ENCODE assay signal across 36 cellular contexts in the genomic region with DNA sequence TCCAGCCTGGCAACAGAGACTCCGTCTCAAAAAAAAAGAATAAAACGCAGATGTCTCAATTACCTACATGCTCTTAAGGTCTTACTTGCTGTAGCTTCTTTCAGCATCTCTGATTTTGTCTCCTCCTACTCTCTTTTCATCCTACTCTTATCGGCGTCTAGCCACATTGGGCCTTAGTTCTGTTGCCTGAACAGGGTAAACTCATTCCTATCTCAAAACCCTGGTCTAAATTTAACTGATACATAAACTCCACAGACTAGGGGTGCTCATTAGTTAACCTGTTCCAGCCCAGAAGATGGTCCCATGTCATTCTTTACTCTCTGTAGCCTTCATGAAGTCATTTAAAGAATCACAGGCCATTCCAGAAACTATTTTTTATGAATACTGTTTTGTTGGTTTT. TPM values are rescaled to one million over a fixed set of nuclear protein-coding genes. Genes with fewer than 3 reads are reported as not detected.
"Had no signal": no experiment of that assay in that cellular context is flagged by ENCODE, and none has a peak within 500 bp of the region (broad histone marks: within the 10 kb centered on the region; RNA-seq: fewer than 3 reads in every experiment).

No MANE protein-coding gene starts in this region.

- H3K9me3 ChIP-seq: adrenal gland, body of pancreas, breast epithelium had no signal

- H3K36me3 ChIP-seq: brain microvascular endothelial cell, breast epithelium had no signal

- ATAC-seq: activated CD4-positive, alpha-beta T cell treated with anti-CD3 and anti-CD28 coated beads for 36 hours; activated CD4-positive, CD25-positive, alpha-beta regulatory T cell treated with anti-CD3 and anti-CD28 coated beads, Interleukin-2, amount 50 U/mL, for 24 hours; activated CD8-positive, alpha-beta memory T cell treated with anti-CD3 and anti-CD28 coated beads, Interleukin-2, amount 10 ng/mL, durations not matched to agents 7 days and 5 days; activated CD8-positive, alpha-beta T cell treated with anti-CD3 and anti-CD28 coated beads, Interleukin-2, amount 10 ng/mL, durations not matched to agents 7 days and 5 days; activated naive CD4-positive, alpha-beta T cell treated with anti-CD3 and anti-CD28 coated beads, Interleukin-2, amount 50 U/mL, for 72 hours; activated T-cell treated with anti-CD3 and anti-CD28 coated beads, Interleukin-2, amount 50 U/mL, for 72 hours; activated T-helper 17 cell treated with anti-CD3 and anti-CD28 coated beads, Interleukin-2, amount 50 U/mL, for 72 hours; body of pancreas; WTC11 had no signal

- H3K27me3 ChIP-seq: adrenal gland, body of pancreas, brain microvascular endothelial cell, breast epithelium had no signal

- H3K27ac ChIP-seq: body of pancreas, brain microvascular endothelial cell, breast epithelium, WERI-Rb-1 had no signal

- H3K4me3 ChIP-seq: adrenal gland, body of pancreas, breast epithelium had no signal

- DNase-seq: activated CD4-positive, alpha-beta memory T cell treated with anti-CD3 and anti-CD28 coated beads, Interleukin-2, amount 10 ng/mL, durations not matched to agents 7 days and 5 days; activated CD4-positive, alpha-beta T cell treated with anti-CD3 and anti-CD28 coated beads for 1 hour; activated CD4-positive, alpha-beta T cell treated with anti-CD3 and anti-CD28 coated beads for 36 hours; activated CD4-positive, alpha-beta T cell treated with anti-CD3 and anti-CD28 coated beads for 48 hours; activated CD4-positive, alpha-beta T cell treated with anti-CD3 and anti-CD28 coated beads, Interleukin-2, amount 10 ng/mL, durations not matched to agents 7 days and 5 days; activated CD4-positive, alpha-beta T cell treated with anti-CD3 and anti-CD28 coated beads, Interleukin-2, amount 50 U/mL, for 48 hours; activated CD4-positive, CD25-positive, alpha-beta regulatory T cell; activated CD8-positive, alpha-beta memory T cell treated with anti-CD3 and anti-CD28 coated beads for 24 hours; activated CD8-positive, alpha-beta memory T cell treated with anti-CD3 and anti-CD28 coated beads, Interleukin-2, amount 10 ng/mL, durations not matched to agents 7 days and 5 days; activated CD8-positive, alpha-beta memory T cell treated with anti-CD3 and anti-CD28 coated beads, Interleukin-2, amount 50 U/mL, for 48 hours; activated CD8-positive, alpha-beta T cell treated with anti-CD3 and anti-CD28 coated beads, Interleukin-2, amount 10 ng/mL, durations not matched to agents 7 days and 5 days; activated effector memory CD4-positive, alpha-beta T cell treated with anti-CD3 and anti-CD28 coated beads, Interleukin-2, amount 50 U/mL, for 16 hours; activated gamma-delta T cell treated with Interleukin-2 at 50 U/mL for 16 hours; activated naive CD4-positive, alpha-beta T cell; activated naive CD4-positive, alpha-beta T cell treated with anti-CD3 and anti-CD28 coated beads for 36 hours; activated naive CD4-positive, alpha-beta T cell treated with anti-CD3 and anti-CD28 coated beads, Interleukin-2, amount 50 U/mL, for 16 hours; activated naive CD8-positive, alpha-beta T cell treated with anti-CD3 and anti-CD28 coated beads for 36 hours; activated T-cell treated with anti-CD3 and anti-CD28 coated beads, Interleukin-2, amount 50 U/mL, for 24 hours; activated T-cell treated with anti-CD3 and anti-CD28 coated beads, Interleukin-2, amount 50 U/mL, for 72 hours; adrenal gland; amniotic stem cell; aorta; body of pancreas; brain microvascular endothelial cell; central memory CD4-positive, alpha-beta T cell; SW 1271; T-helper 1 cell; T-helper 2 cell; T-helper 9 cell; WERI-Rb-1 had no signal

- FAIRE-seq: astrocyte had no signal

- H3K4me1 ChIP-seq: breast epithelium had no signal

RNA-seq across cellular contexts. Expression of a gene that starts 35.0 kb away (rescaled TPM):
- total RNA-seq: activated CD4-positive, alpha-beta memory T cell treated with anti-CD3 and anti-CD28 coated beads, Interleukin-2, amount 10 ng/mL, durations not matched to agents 7 days and 5 days; activated CD4-positive, alpha-beta T cell treated with anti-CD3 and anti-CD28 coated beads, Interleukin-2, amount 10 ng/mL, durations not matched to agents 7 days and 5 days; activated CD8-positive, alpha-beta T cell treated with anti-CD3 and anti-CD28 coated beads, Interleukin-2, amount 10 ng/mL, durations not matched to agents 7 days and 5 days had no signal
